28 cellular contexts compared by ENCODE assay signal in genomic region chr19:7251502-7251901, GRCh38. TPM values are rescaled to one million over a fixed set of nuclear protein-coding genes. Genes with fewer than 3 reads are reported as not detected.
DNase-seq lines count a peak whose midpoint lies in the region; ATAC-seq, FAIRE-seq and TF ChIP-seq lines count a peak whose summit lies in the region.
"Had no signal": no experiment of that assay in that cellular context is flagged by ENCODE, and none has a peak within 500 bp of the region (broad histone marks: within the 10 kb centered on the region; RNA-seq: fewer than 3 reads in every experiment).

No MANE protein-coding gene starts in this region.

- no peak overlapping the region for H3K9ac ChIP-seq in GM12878 (ENCODE audit: control insufficient read depth, insufficient read depth, low read length)

- WGBS in GM12878 (ENCODE audit: insufficient coverage, insufficient replicate concordance, low lambda C conversion rate, missing lambda C conversion rate): 26% methylated on average over 4 of the region's 4 CpGs

- peaks cover 0 to 2% of the 10 kb centered on the region in 2 experiments; a peak in 2 of 4 replicates for H3K36me3 ChIP-seq in GM12878 (ENCODE audit: control insufficient read depth in 2 of 2, insufficient read depth in 2 of 2, low read length in 1 of 2)
- H3K36me3 ChIP-seq: esophagus muscularis mucosa, gastroesophageal sphincter, SJCRH30 had no signal

- intact Hi-C loops in GM12878 (cut with micrococcal nuclease; ENCODE audit: unreplicated experiment): no loop called here

- RAD21 ChIA-PET in GM12878 (lab: Charles Lee; ENCODE audit: unreplicated experiment): interaction anchor here (1.0 kb wide), 1 partner anchor 37 kb away, joined by 3 read pairs; no protein-coding TSS in a partner anchor

- BruUV-seq in GM12878 (replicated peaks; lab: Mats Ljungman, UMichigan): no TSS peak

- H4K20me1 ChIP-seq in GM12878 (ENCODE audit: control insufficient read depth, insufficient read depth): no peaks in the 10 kb centered on the region

- no peak for TF ChIP-seq POLR2A in GM12878 (IDR thresholded peaks at IDR 0.05; ENCODE audit: low read depth, low read length)

- peak; percentile 32 for DNase-seq in CD1c-positive myeloid dendritic cell (ENCODE audit: extremely low spot score)
- peak; percentile 51 for DNase-seq in GM13976 (ENCODE audit: low spot score)
- peak; percentile 67 for DNase-seq in NOMO-1 treated with dmso at 0.1 percent for 144 hours (lab: John Stamatoyannopoulos, UW; ENCODE audit: unreplicated experiment)
- no peak for DNase-seq in GM12878 (ENCODE audit: low read depth, low spot score)
- DNase-seq in HPDE6-E6E7 (ENCODE audit: extremely low spot score): no peak
- DNase-seq in nephron progenitor cell: no peak
- DNase-seq: CD8-positive, alpha-beta memory T cell; DMS79; effector CD8-positive, alpha-beta T cell; IMR-90; MM.1S; NCI-H1694 treated with DMSO at 0.1 percent for 48 hours; NCI-H69; PC-3; SJCRH30; stimulated activated naive CD4-positive, alpha-beta T cell treated with Interleukin-2 at 50 U/mL for 16 hours; T-helper 17 cell had no signal

- in situ Hi-C loops in GM13976 (cut with MboI; ENCODE audit: low sequenced_read_pairs, unreplicated experiment) (no loop called here), GM12878 (cut with MboI) (no loop called here)

- ATAC-seq in GM12878: peak; percentile 63
- ATAC-seq in GM18519 (IDR thresholded peaks at IDR 0.05; ENCODE audit: low FRiP score, unreplicated experiment): no peak
- no peak for ATAC-seq in GM19328 (IDR thresholded peaks at IDR 0.05; ENCODE audit: unreplicated experiment)
- ATAC-seq: PC-3, sciatic nerve, T-helper 17 cell had no signal

- no peak for TF ChIP-seq EP300 in GM12878 (IDR thresholded peaks at IDR 0.05; ENCODE audit: borderline replicate concordance in 1 of 2, control insufficient read depth in 1 of 2, low read depth in 2 of 2, low read length in 2 of 2)

- no peak overlapping the region for H3K4me3 Mint-ChIP-seq in nephron progenitor cell
- H3K4me3 Mint-ChIP-seq: activated naive CD8-positive, alpha-beta T cell; brain; CD8-positive, alpha-beta memory T cell; T-helper 17 cell; type B pancreatic cell had no signal

- CTCF ChIA-PET in GM12878 (lab: Yijun Ruan, JAX): interaction anchor here (1.3 kb wide), 1 partner anchor 12 kb away, joined by 7 read pairs; no protein-coding TSS in a partner anchor

- H3K4me1 Mint-ChIP-seq in nephron progenitor cell: peaks cover 16% of the 10 kb centered on the region
- H3K4me1 Mint-ChIP-seq: brain had no signal

- no peak overlapping the region for H3K4me3 ChIP-seq in GM12878
- H3K4me3 ChIP-seq: esophagus muscularis mucosa, gastroesophageal sphincter, SJCRH30 had no signal

- no peaks in the 10 kb centered on the region for H3K27me3 ChIP-seq in GM12878 (replicated peaks in 1 of 2; ENCODE audit: control insufficient read depth in 2 of 2, insufficient read depth in 2 of 2, low read length in 1 of 2)
- H3K27me3 ChIP-seq: esophagus muscularis mucosa, gastroesophageal sphincter, SJCRH30 had no signal

- FAIRE-seq in GM12878 (lab: Jason Lieb, UNC): no peak
- FAIRE-seq: GM18507, keratinocyte had no signal

- H3K27me3 Mint-ChIP-seq in nephron progenitor cell (ENCODE audit: low read depth, poor library complexity): peaks cover 11% of the 10 kb centered on the region
- H3K27me3 Mint-ChIP-seq: activated naive CD8-positive, alpha-beta T cell; T-helper 17 cell; type B pancreatic cell had no signal

- H3K79me2 ChIP-seq in GM12878 (ENCODE audit: control insufficient read depth, insufficient read depth, low read length): peaks cover 34% of the 10 kb centered on the region

- peaks cover 8% of the 10 kb centered on the region for H3K4me1 ChIP-seq in GM12878 (ENCODE audit: control insufficient read depth, insufficient read depth, low read length)
- H3K4me1 ChIP-seq: SJCRH30 had no signal

- peaks cover 8% of the 10 kb centered on the region for H3K9me3 ChIP-seq in GM12878 (replicated peaks; ENCODE audit: control insufficient read depth, insufficient read depth, low read length)
- H3K9me3 ChIP-seq: esophagus muscularis mucosa had no signal

- no peak overlapping the region for H2AFZ ChIP-seq in GM12878 (ENCODE audit: control insufficient read depth, low read depth, low read length)

- no peak overlapping the region for H3K27ac Mint-ChIP-seq in nephron progenitor cell
- H3K27ac Mint-ChIP-seq: activated naive CD8-positive, alpha-beta T cell; brain; T-helper 17 cell; type B pancreatic cell had no signal

- no peak for TF ChIP-seq RAD21 in GM12878 (IDR thresholded peaks at IDR 0.05; ENCODE audit: insufficient read depth, low read depth, low read length)

- H3K9me3 Mint-ChIP-seq in nephron progenitor cell: peaks cover 10% of the 10 kb centered on the region
- H3K9me3 Mint-ChIP-seq: type B pancreatic cell had no signal

- no peak for TF ChIP-seq CTCF in GM13976 (IDR thresholded peaks at IDR 0.05; ENCODE audit: borderline replicate concordance, control extremely low read depth, extremely low read depth, insufficient read depth, missing control alignments)
- TF ChIP-seq CTCF in GM12878 (IDR thresholded peaks at IDR 0.05 in 2 of 3, conservative IDR thresholded peaks at IDR 0.05 in 1 of 3; ENCODE audit: control insufficient read depth in 2 of 3, extremely low read depth in 1 of 3, insufficient read depth in 1 of 3, low read depth in 3 of 3, low read length in 3 of 3): no peak
- no peak for TF ChIP-seq CTCF in nephron progenitor cell (IDR thresholded peaks at IDR 0.05)

- POLR2A ChIA-PET in GM12878 (lab: Charles Lee): no interaction called here

- H3K4me2 ChIP-seq in GM12878 (ENCODE audit: control insufficient read depth, insufficient read depth): no peak overlapping the region

- H3K27ac ChIP-seq in GM12878 (ENCODE audit: control insufficient read depth, insufficient read depth): peak overlapping the region; percentile 31; the same call in 1 of the 2 replicates
- H3K27ac ChIP-seq: esophagus muscularis mucosa, gastroesophageal sphincter, HL-60, SJCRH30 had no signal

- SMC1A ChIA-PET in GM12878 (lab: Charles Lee; ENCODE audit: uncharacterized antibody, unreplicated experiment): no interaction called here

- peaks cover 4% of the 10 kb centered on the region for H3K36me3 Mint-ChIP-seq in nephron progenitor cell (ENCODE audit: low read depth)
- H3K36me3 Mint-ChIP-seq: activated naive CD8-positive, alpha-beta T cell; CD8-positive, alpha-beta memory T cell had no signal

TF ChIP-seq in GM12878, 131 proteins besides CTCF, POLR2A, EP300 and RAD21:
- TF ChIP-seq CBFB (IDR thresholded peaks at IDR 0.05; ENCODE audit: low read depth) (no peak), ELK1 (IDR thresholded peaks at IDR 0.05; ENCODE audit: low read depth, low read length) (no peak), ZBED1 (IDR thresholded peaks at IDR 0.05; ENCODE audit: borderline replicate concordance) (no peak), KLF5 (IDR thresholded peaks at IDR 0.05; ENCODE audit: partially characterized antibody) (no peak), SMAD5 (IDR thresholded peaks at IDR 0.05; ENCODE audit: low read depth) (no peak), RUNX3 (IDR thresholded peaks at IDR 0.05; ENCODE audit: low read length) (peak; percentile 67), CBX5 (IDR thresholded peaks at IDR 0.05; ENCODE audit: low read depth) (no peak), SPI1 (IDR thresholded peaks at IDR 0.05; ENCODE audit: borderline replicate concordance, insufficient read depth, low read depth, low read length) (peak; percentile 56; the same call in 1 of the 2 replicates), TCF3 (IDR thresholded peaks at IDR 0.05; ENCODE audit: borderline replicate concordance, insufficient read depth, low read depth, low read length) (no peak)
TF ChIP-seq in GM12878: peak in this region for 2.

RNA-seq across cellular contexts. Expression of gene INSR, which starts 42.7 kb away (rescaled TPM):
- 603 and 662 TPM in 2 replicates for total RNA-seq in GM12878 (2013; cell fraction: nucleolus; rRNA removed)
- 21.1 and 24.1 TPM in 2 replicates for total RNA-seq in GM12878 (2014; rRNA removed)
- 14.0 and 14.8 TPM in 2 replicates for total RNA-seq in GM12878 (2014; rRNA removed; fragmentation: Illumina TruSeq; extraction: Trizol)
- 34.5 and 34.6 TPM in 2 replicates for total RNA-seq in GM12878 (2021)
- 15.2 TPM for polyA plus RNA-seq in GM12878 (2011; ENCODE audit: low read depth)
- polyA plus RNA-seq in GM12878 (2011; rRNA removed): 17.8 and 34.9 TPM in 2 replicates
- polyA plus RNA-seq in GM12878 (2011; cell fraction: cytosol; rRNA removed): 25.6 and 39.1 TPM in 2 replicates
- 69.7 and 70.7 TPM in 2 replicates for polyA plus RNA-seq in GM12878 (2011; cell fraction: nucleus; rRNA removed)
- 19.3 and 20.0 TPM in 2 replicates for polyA plus RNA-seq in GM12878 (2012)
- polyA plus RNA-seq in GM12878 (2014; fragmentation: Illumina TruSeq; extraction: Trizol): 8.3 and 11.2 TPM in 2 replicates
- 1 to 10 TPM; 4.2 to 8.0 TPM for polyA plus RNA-seq in GM12878 (2014; fragmentation: Nextera tagmentation; extraction: Ambion mirVana)
- 19.9 and 20.4 TPM in 2 replicates for polyA plus RNA-seq in GM12878 (2014; rRNA removed)
- 10 to 100 TPM in 1 of 2 experiments, 1 to 10 TPM in 1; 9.9 to 12.4 TPM for polyA plus RNA-seq in GM12878 (2016; fragmentation: Nextera tagmentation; extraction: Ambion mirVana)
- polyA minus RNA-seq in GM12878 (2011; rRNA and poly(A)+ RNA removed): 328 and 339 TPM in 2 replicates
- 69.8 and 74.7 TPM in 2 replicates for polyA minus RNA-seq in GM12878 (2011; cell fraction: cytosol; rRNA and poly(A)+ RNA removed)
- 131 and 160 TPM in 2 replicates for polyA minus RNA-seq in GM12878 (2011; cell fraction: nucleus; rRNA and poly(A)+ RNA removed)
- polyA plus RNA-seq: CD8-positive, alpha-beta memory T cell had no signal

Comparison
In these comparisons a context has a peak if more than half of its experiments do, and no peak if none do; other contexts are left out.
1. DNase-seq: peak in CD1c-positive myeloid dendritic cell (single experiment), GM13976 (single experiment) and NOMO-1 treated with dmso at 0.1 percent for 144 hours (single experiment); none in GM12878 (single experiment), HPDE6-E6E7 (single experiment) and nephron progenitor cell (single experiment).